Comparison of ENCODE assay signal across 9 cellular contexts in the genomic region with DNA sequence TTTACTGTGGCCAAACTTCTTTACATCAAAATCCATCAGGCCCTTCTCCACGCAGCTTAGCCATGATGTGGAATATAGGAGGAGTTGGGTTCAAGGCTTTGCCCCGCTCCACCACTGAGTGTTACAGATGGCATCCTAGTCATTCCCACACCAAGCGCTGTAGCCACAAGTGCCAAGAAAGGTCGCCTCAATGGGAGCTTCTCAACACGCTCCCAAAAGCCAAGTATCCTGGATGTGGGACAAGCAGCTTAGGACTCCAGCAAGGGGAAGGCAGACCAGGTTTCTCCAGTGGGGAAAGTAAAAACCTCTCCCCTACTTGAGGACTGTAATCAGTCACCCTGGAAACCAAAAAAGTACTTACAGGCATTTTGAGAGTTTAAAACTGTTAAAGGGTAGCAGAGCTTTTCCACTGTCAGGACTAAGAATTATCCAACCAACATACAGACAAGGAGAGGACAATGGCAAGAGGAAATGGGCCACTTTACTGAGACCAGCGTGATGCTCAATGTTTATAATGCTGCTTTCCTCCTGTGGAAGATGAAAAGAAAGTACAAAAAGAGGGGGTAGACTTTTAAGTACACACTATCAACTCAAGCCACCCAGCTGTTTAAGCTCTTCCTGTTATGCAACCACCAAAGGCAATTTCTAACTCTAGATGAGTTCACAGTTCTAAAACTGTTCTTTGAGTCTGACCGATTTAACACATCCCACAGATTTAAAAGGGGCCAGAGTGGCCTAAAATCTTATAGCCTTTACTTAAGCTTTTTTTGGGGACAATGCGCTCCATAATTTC.
DNase-seq lines count a peak whose midpoint lies in the region; ATAC-seq and TF ChIP-seq lines count a peak whose summit lies in the region.
"Had no signal": no experiment of that assay in that cellular context is flagged by ENCODE, and none has a peak within 500 bp of the region (broad histone marks: within the 10 kb centered on the region; RNA-seq: fewer than 3 reads in every experiment).

No MANE protein-coding gene starts in this region.

- 69 to 78% methylated on average over 4 to 8 of the region's 8 CpGs for WGBS in esophagus squamous epithelium, 2 donors

- peaks cover 12% of the 10 kb centered on the region for H3K9me3 Mint-ChIP-seq in mesothelial cell of epicardium

- TF ChIP-seq POLR2A in Peyer's patch (IDR thresholded peaks at IDR 0.05) (no peak), esophagus squamous epithelium (IDR thresholded peaks at IDR 0.05) (no peak)

- H3K27ac ChIP-seq in HUES48 (ENCODE audit: low read depth, low read length) (peak overlapping the region; percentile 92), Peyer's patch (peak overlapping the region in 3 of 4 donors; percentile 13 to 53 (median 38)), esophagus squamous epithelium (peak overlapping the region in 3 of 4 donors; percentile 40 to 70 (median 60))

- no peaks in the 10 kb centered on the region for H3K36me3 ChIP-seq in HUES48 (ENCODE audit: control insufficient read depth, insufficient read depth, low read length)
- no peaks in the 10 kb centered on the region for H3K36me3 ChIP-seq in Peyer's patch
- H3K36me3 ChIP-seq in esophagus squamous epithelium = peaks cover 0 to 55% (median 0%) of the 10 kb centered on the region in 3 donors

- DNase-seq in Peyer's patch (no peak), esophagus squamous epithelium (lab: John Stamatoyannopoulos, UW) (no peak), sciatic nerve (ENCODE audit: low spot score) (no peak), mesothelial cell of epicardium (ENCODE audit: low spot score in 2 of 2, unreplicated experiment in 2 of 2) (no peak)
- no peak for DNase-seq in stimulated activated CD4-positive, alpha-beta T cell treated with anti-CD3 and anti-CD28 coated beads, Interleukin-4, amount 100 ng/mL, for 24 hours
- DNase-seq: NCI-H1417, SHP77 treated with DMSO at 0.1 percent for 48 hours had no signal

- TF ChIP-seq CTCF in Peyer's patch (IDR thresholded peaks at IDR 0.05) (no peak), esophagus squamous epithelium (IDR thresholded peaks at IDR 0.05) (no peak), mesothelial cell of epicardium (IDR thresholded peaks at IDR 0.05; ENCODE audit: unreplicated experiment) (no peak)

- H3K27me3 ChIP-seq in HUES48 (ENCODE audit: control insufficient read depth, insufficient read depth, low read length) (no peaks in the 10 kb centered on the region), Peyer's patch (no peaks in the 10 kb centered on the region), esophagus squamous epithelium (no peaks in the 10 kb centered on the region)

- H3K4me3 Mint-ChIP-seq in mesothelial cell of epicardium = no peak overlapping the region

- H3K9me3 ChIP-seq in HUES48 (ENCODE audit: control insufficient read depth, insufficient read depth, low read length) = peaks cover 12% of the 10 kb centered on the region
- peaks cover 0 to 7% (median 0%) of the 10 kb centered on the region in 4 donors for H3K9me3 ChIP-seq in Peyer's patch
- peaks cover 0 to 23% (median 9%) of the 10 kb centered on the region in 3 donors for H3K9me3 ChIP-seq in esophagus squamous epithelium

- H3K27ac Mint-ChIP-seq in mesothelial cell of epicardium = no peak overlapping the region

- intact Hi-C loops in esophagus squamous epithelium (cut with DNase I) = no loop called here
- intact Hi-C loops in sciatic nerve (cut with DNase I) = no loop called here

- ATAC-seq in sciatic nerve = peak; percentile 67
- no peak for ATAC-seq in GM19467 (IDR thresholded peaks at IDR 0.05; ENCODE audit: unreplicated experiment)

- peaks cover 16% of the 10 kb centered on the region for H3K4me1 Mint-ChIP-seq in mesothelial cell of epicardium

- H3K4me3 ChIP-seq in HUES48 (ENCODE audit: low read depth, low read length) = peak overlapping the region; percentile 54; the same call in 1 of the 2 replicates
- H3K4me3 ChIP-seq in Peyer's patch = no peak overlapping the region
- H3K4me3 ChIP-seq in esophagus squamous epithelium = peak overlapping the region in 2 of 4 donors; percentile 28 to 48

- peaks cover 37% of the 10 kb centered on the region for H3K36me3 Mint-ChIP-seq in mesothelial cell of epicardium

- no peak overlapping the region for H3K9ac ChIP-seq in HUES48 (ENCODE audit: low read depth, low read length)

- H3K27me3 Mint-ChIP-seq in mesothelial cell of epicardium (ENCODE audit: low read depth) = no peaks in the 10 kb centered on the region

- H3K4me1 ChIP-seq in HUES48 (ENCODE audit: control insufficient read depth, insufficient read depth, low read length) (peaks cover 48% of the 10 kb centered on the region), Peyer's patch (no peaks in the 10 kb centered on the region), esophagus squamous epithelium (peaks cover 0 to 12% (median 0%) of the 10 kb centered on the region in 3 donors)

Comparison
In these comparisons a context has a peak if more than half of its experiments do, and no peak if none do; other contexts are left out.
1. H3K27ac ChIP-seq: peak in every context shown above with its lines; median percentile 92 in HUES48; 60 in esophagus squamous epithelium; 38 in Peyer's patch.